ENCODE assay signal across 8 cellular contexts in genomic region chr11:125626381-125626950, GRCh38. TPM values are rescaled to one million over a fixed set of nuclear protein-coding genes. Genes with fewer than 3 reads are reported as not detected.
DNase-seq lines count a peak whose midpoint lies in the region; ATAC-seq and TF ChIP-seq lines count a peak whose summit lies in the region.

No MANE protein-coding gene starts in this region.

- H3K4me3 Mint-ChIP-seq in CD4-positive, alpha-beta memory T cell = peak overlapping the region; percentile 93 to 100 (median 98)
- H3K4me3 Mint-ChIP-seq in mesothelial cell of epicardium = peak overlapping the region; percentile 86

- no peaks in the 10 kb centered on the region for H3K27me3 ChIP-seq in CD4-positive, alpha-beta memory T cell (ENCODE audit: insufficient read depth, low read length)
- no peaks in the 10 kb centered on the region for H3K27me3 ChIP-seq in RWPE2 (ENCODE audit: insufficient read depth, poor library complexity, severe bottlenecking)

- DNase-seq in CD4-positive, alpha-beta memory T cell = peak; percentile 33 to 49 (median 43)
- DNase-seq in RWPE2 (ENCODE audit: low spot score) (no peak), dedifferentiated amniotic fluid mesenchymal stem cell (ENCODE audit: extremely low spot score) (peak; percentile 44), mesothelial cell of epicardium (ENCODE audit: low spot score in 2 of 2, unreplicated experiment in 2 of 2) (no peak), H4 (ENCODE audit: low spot score) (no peak)

- WGBS in urinary bladder = under 1% methylated on average over 13 of the region's 13 CpGs

- intact Hi-C loops in CD4-positive, alpha-beta memory T cell (cut with micrococcal nuclease) = loop anchor here (5.0 to 10.0 kb wide), 2 partner anchors 246 to 658 kb away; partner anchors contain the start of gene TIRAP

- peak overlapping the region; percentile 84 to 98 for H3K4me3 ChIP-seq in CD4-positive, alpha-beta memory T cell (ENCODE audit: low read length in 2 of 2)
- H3K4me3 ChIP-seq in RWPE2 (ENCODE audit: severe bottlenecking) (peak overlapping the region; percentile 62), urinary bladder (ENCODE audit: low read depth, low read length) (peak overlapping the region; percentile 55)

- peaks cover 11 to 29% (median 16%) of the 10 kb centered on the region in 4 donors for H3K4me1 Mint-ChIP-seq in CD4-positive, alpha-beta memory T cell
- peaks cover 21% of the 10 kb centered on the region for H3K4me1 Mint-ChIP-seq in mesothelial cell of epicardium

- peak overlapping the region; percentile 95 for H3K27ac ChIP-seq in CD4-positive, alpha-beta memory T cell (ENCODE audit: low read depth, low read length)
- H3K27ac ChIP-seq in RWPE2 (ENCODE audit: poor library complexity, severe bottlenecking) = peak overlapping the region; percentile 86
- H3K27ac ChIP-seq in urinary bladder (ENCODE audit: low read depth) = no peak overlapping the region

- H3K27me3 Mint-ChIP-seq in CD4-positive, alpha-beta memory T cell = no peaks in the 10 kb centered on the region
- no peaks in the 10 kb centered on the region for H3K27me3 Mint-ChIP-seq in mesothelial cell of epicardium (ENCODE audit: low read depth)

- no peaks in the 10 kb centered on the region for H3K9me3 ChIP-seq in CD4-positive, alpha-beta memory T cell (ENCODE audit: control insufficient read depth in 1 of 2, low read length in 2 of 2)
- H3K9me3 ChIP-seq in RWPE2 (ENCODE audit: severe bottlenecking) = no peaks in the 10 kb centered on the region

- ATAC-seq in GM18907 (IDR thresholded peaks at IDR 0.05; ENCODE audit: unreplicated experiment) (peak; percentile 33), HG03135 (IDR thresholded peaks at IDR 0.05; ENCODE audit: unreplicated experiment) (peak; percentile 42), RWPE2 (ENCODE audit: low read depth) (peak; percentile 17)

- H3K4me1 ChIP-seq in CD4-positive, alpha-beta memory T cell (ENCODE audit: insufficient read depth, low read length) = peaks cover 19% of the 10 kb centered on the region
- H3K4me1 ChIP-seq in RWPE2 (ENCODE audit: insufficient read depth, poor library complexity, severe bottlenecking) (peaks cover 23% of the 10 kb centered on the region), urinary bladder (ENCODE audit: insufficient read depth) (no peaks in the 10 kb centered on the region)

- TF ChIP-seq CTCF in RWPE2 (IDR thresholded peaks at IDR 0.05; ENCODE audit: poor library complexity, severe bottlenecking) (peak; percentile 56), mesothelial cell of epicardium (IDR thresholded peaks at IDR 0.05; ENCODE audit: unreplicated experiment) (no peak)

- peaks cover 6 to 16% of the 10 kb centered on the region in 2 donors for H3K36me3 Mint-ChIP-seq in CD4-positive, alpha-beta memory T cell
- peaks cover 4% of the 10 kb centered on the region for H3K36me3 Mint-ChIP-seq in mesothelial cell of epicardium

- POLR2A ChIA-PET in CD4-positive, alpha-beta memory T cell (lab: Charles Lee; ENCODE audit: partially characterized antibody) = interaction anchor here (1.6 to 2.5 kb wide), 4 partner anchors 8 to 261 kb away, joined by 3 to 24 read pairs (median 12); partner anchors contain the start of genes EI24, HYLS1 and STT3A

- H3K27ac Mint-ChIP-seq in CD4-positive, alpha-beta memory T cell = peak overlapping the region; percentile 81 to 99 (median 91)
- peak overlapping the region; percentile 91 for H3K27ac Mint-ChIP-seq in mesothelial cell of epicardium

- CTCF ChIA-PET in CD4-positive, alpha-beta memory T cell (lab: Charles Lee; ENCODE audit: partially characterized antibody) = interaction anchor here (1.2 to 3.8 kb wide), 4 partner anchors 22 to 261 kb away, joined by 3 to 20 read pairs (median 4); partner anchors contain the start of genes EI24 and HYLS1

- H3K36me3 ChIP-seq in CD4-positive, alpha-beta memory T cell (ENCODE audit: insufficient read depth, low read length) = peaks cover 9% of the 10 kb centered on the region
- H3K36me3 ChIP-seq in RWPE2 (ENCODE audit: low read depth) (peaks cover 61% of the 10 kb centered on the region), urinary bladder (ENCODE audit: insufficient read depth) (no peaks in the 10 kb centered on the region)

- peaks cover 0 to 5% (median 0%) of the 10 kb centered on the region in 8 donors for H3K9me3 Mint-ChIP-seq in CD4-positive, alpha-beta memory T cell
- H3K9me3 Mint-ChIP-seq in mesothelial cell of epicardium = no peaks in the 10 kb centered on the region

RNA-seq across cellular contexts. Expression of gene CHEK1, which starts 1.5 kb away (rescaled TPM):
- 1 to 10 TPM in 1 of 2 experiments, under 1 TPM in 1; 1.00 to 1.7 TPM for total RNA-seq in CD4-positive, alpha-beta memory T cell
- polyA plus RNA-seq in CD4-positive, alpha-beta memory T cell = 1 to 10 TPM; 2.0 TPM
- total RNA-seq in mesothelial cell of epicardium (23.3 to 25.9 TPM (median 24.7 TPM) in 3 replicates), urinary bladder (22.9 TPM)
- 2.7 TPM for polyA plus RNA-seq in urinary bladder
- 48.5 and 57.5 TPM in 2 replicates for total RNA-seq in H4 (2014; rRNA removed; shearing (Covaris generic))

RNA-seq across cellular contexts. Expression of gene STT3A, which starts 33.8 kb away (rescaled TPM):
- 100 to 1,000 TPM; 133 to 138 TPM for total RNA-seq in CD4-positive, alpha-beta memory T cell
- polyA plus RNA-seq in CD4-positive, alpha-beta memory T cell = 10 to 100 TPM; 81.8 to 86.7 TPM
- total RNA-seq in mesothelial cell of epicardium (146 to 167 TPM (median 162 TPM) in 3 replicates), urinary bladder (145 TPM)
- 66.1 TPM for polyA plus RNA-seq in urinary bladder
- total RNA-seq in H4 (2014; rRNA removed; shearing (Covaris generic)) = 270 and 340 TPM in 2 replicates

RNA-seq across cellular contexts. Expression of gene ACRV1, which starts 54.2 kb away (rescaled TPM):
- total RNA-seq in CD4-positive, alpha-beta memory T cell = not detected
- polyA plus RNA-seq in CD4-positive, alpha-beta memory T cell = not detected
- total RNA-seq in mesothelial cell of epicardium (0.25 TPM in 1 of 3 replicates, not detected in the others), urinary bladder (not detected)
- polyA plus RNA-seq in urinary bladder = 0.08 TPM
- total RNA-seq in H4 (2014; rRNA removed; shearing (Covaris generic)) = not detected in 2 replicates

RNA-seq across cellular contexts. Expression of gene EI24, which starts 57.2 kb away (rescaled TPM):
- total RNA-seq in CD4-positive, alpha-beta memory T cell = 10 to 100 TPM; 35.5 to 36.8 TPM
- polyA plus RNA-seq in CD4-positive, alpha-beta memory T cell = 10 to 100 TPM; 59.5 to 61.2 TPM
- total RNA-seq in mesothelial cell of epicardium = 67.2 to 69.3 TPM (median 67.8 TPM) in 3 replicates
- 54.8 TPM for total RNA-seq in urinary bladder
- 90.2 TPM for polyA plus RNA-seq in urinary bladder
- total RNA-seq in H4 (2014; rRNA removed; shearing (Covaris generic)) = 176 and 186 TPM in 2 replicates

Comparison
In these comparisons a context has a peak if more than half of its experiments do, and no peak if none do; other contexts are left out.
1. DNase-seq: peak in CD4-positive, alpha-beta memory T cell (5 of 5) and dedifferentiated amniotic fluid mesenchymal stem cell (single experiment); none in RWPE2 (single experiment), mesothelial cell of epicardium (0 of 2) and H4 (single experiment).
2. Peak in every context shown above with its lines, with median percentiles within 50 percentile points of each other: H3K4me3 ChIP-seq and ATAC-seq.